In the genomic region with DNA sequence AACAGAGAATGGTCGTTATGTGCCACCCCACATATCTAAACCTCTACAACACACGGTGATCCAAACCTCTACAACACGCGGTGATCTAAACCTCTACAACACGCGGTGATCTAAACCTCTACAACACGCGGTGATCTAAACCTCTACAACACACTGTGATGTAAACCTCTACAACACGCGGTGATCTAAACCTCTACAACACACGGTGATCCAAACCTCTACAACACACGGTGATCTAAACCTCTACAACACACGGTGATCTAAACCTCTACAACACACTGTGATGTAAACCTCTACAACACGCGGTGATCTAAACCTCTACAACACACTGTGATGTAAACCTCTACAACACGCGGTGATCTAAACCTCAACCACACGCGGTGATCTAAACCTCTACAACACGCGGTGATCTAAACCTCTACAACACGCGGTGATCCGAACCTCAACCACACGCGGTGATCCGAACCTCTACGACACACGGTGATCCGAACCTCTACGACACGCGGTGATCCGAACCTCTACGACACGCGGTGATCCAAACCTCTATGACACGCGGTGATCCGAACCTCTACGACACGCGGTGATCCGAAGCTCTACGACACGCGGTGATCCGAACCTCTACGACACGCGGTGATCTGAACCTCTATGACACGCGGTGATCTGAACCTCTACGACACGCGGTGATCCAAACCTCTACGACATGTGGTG, we compare ENCODE assay signal across 1 cellular context. TPM values are rescaled to one million over a fixed set of nuclear protein-coding genes. Genes with fewer than 3 reads are reported as not detected.
"Had no signal": no experiment of that assay in that cellular context is flagged by ENCODE, and none has a peak within 500 bp of the region (broad histone marks: within the 10 kb centered on the region; RNA-seq: fewer than 3 reads in every experiment).

No MANE protein-coding gene starts in this region.

RNA-seq across cellular contexts. Expression of a gene that starts 22.3 kb away (rescaled TPM):
- polyA plus RNA-seq: neural cell had no signal
